Comparison of ENCODE assay signal across 8 cellular contexts in the genomic region with DNA sequence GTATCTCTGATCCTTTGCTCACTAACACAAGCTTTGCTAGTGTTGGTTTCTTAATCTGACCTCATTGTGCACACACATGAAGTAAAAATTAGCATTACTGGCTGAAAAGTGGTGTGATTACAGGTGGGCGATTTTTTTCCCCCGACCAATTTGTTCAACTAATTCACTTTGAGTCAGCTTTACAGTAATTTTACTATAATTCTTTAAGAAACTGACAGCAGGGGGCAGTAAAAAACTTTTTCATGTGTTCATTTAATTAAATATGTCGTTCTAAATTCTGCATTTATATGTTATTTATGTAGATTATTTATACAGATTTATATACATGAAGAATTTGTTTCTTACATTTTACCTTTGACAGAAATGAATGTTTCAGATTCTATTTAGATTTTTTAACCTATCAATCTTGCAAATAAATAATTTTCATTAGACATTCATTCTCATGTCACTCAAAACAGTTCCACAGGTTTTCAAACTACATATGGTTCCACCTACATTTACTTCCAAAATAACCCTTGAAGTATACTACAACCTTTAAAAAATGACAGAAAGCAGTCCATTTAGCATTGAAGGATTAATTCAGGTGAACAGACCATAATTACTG. TPM values are rescaled to one million over a fixed set of nuclear protein-coding genes. Genes with fewer than 3 reads are reported as not detected.
DNase-seq lines count a peak whose midpoint lies in the region; ATAC-seq, FAIRE-seq and TF ChIP-seq lines count a peak whose summit lies in the region.

No MANE protein-coding gene starts in this region.

- H3K9ac ChIP-seq in neural progenitor cell, result no peak overlapping the region

- no peaks in the 10 kb centered on the region for H3K4me1 Mint-ChIP-seq in neural progenitor cell

- no peak overlapping the region for H3K4me3 Mint-ChIP-seq in neural progenitor cell

- H3K9me3 Mint-ChIP-seq in neural progenitor cell, result no peaks in the 10 kb centered on the region

- no peaks in the 10 kb centered on the region for H3K4me1 ChIP-seq in neural progenitor cell

- peak; percentile 54 for DNase-seq in EH (ENCODE audit: low read depth)
- DNase-seq in NCI-H1092 (lab: John Stamatoyannopoulos, UW), result peak; percentile 36
- DNase-seq in bronchial epithelial cell (ENCODE audit: low read depth), result peak; percentile 51
- DNase-seq in neural progenitor cell (ENCODE audit: low spot score), result peak; percentile 48
- no peak for DNase-seq in DMS153 (lab: John Stamatoyannopoulos, UW)
- DNase-seq in GM19238 (ENCODE audit: insufficient read length, low spot score), result no peak
- no peak for DNase-seq in stimulated activated CD4-positive, alpha-beta T cell treated with anti-CD3 and anti-CD28 coated beads, Interleukin-12 subunit alpha, Interleukin-12 subunit beta, amount 100 ng/mL, for 4 hours
- no peak for DNase-seq in omental fat pad (ENCODE audit: low spot score)

- no peak overlapping the region for H3K27ac Mint-ChIP-seq in neural progenitor cell

- H3F3A ChIP-seq in neural progenitor cell (ENCODE audit: low read depth), result no peaks in the 10 kb centered on the region

- H3K9me3 ChIP-seq in neural progenitor cell (ENCODE audit: low read depth), result no peaks in the 10 kb centered on the region

- H3K27ac ChIP-seq in neural progenitor cell, result no peak overlapping the region

- no peaks in the 10 kb centered on the region for H4K20me1 ChIP-seq in neural progenitor cell (ENCODE audit: low read depth)

- no peak overlapping the region for H2AFZ ChIP-seq in neural progenitor cell (replicated peaks)

- no peaks in the 10 kb centered on the region for H3K36me3 ChIP-seq in bronchial epithelial cell (ENCODE audit: control insufficient read depth, insufficient read depth, low read length)
- H3K36me3 ChIP-seq in neural progenitor cell, result no peaks in the 10 kb centered on the region

- no peaks in the 10 kb centered on the region for H3K79me2 ChIP-seq in neural progenitor cell (ENCODE audit: low read depth)

- no peak overlapping the region for H3K4me2 ChIP-seq in neural progenitor cell

- H3K36me3 Mint-ChIP-seq in neural progenitor cell, result no peaks in the 10 kb centered on the region

- peaks cover 2% of the 10 kb centered on the region for H3K27me3 Mint-ChIP-seq in neural progenitor cell (ENCODE audit: insufficient read depth, low read depth)

- H3K4me3 ChIP-seq in bronchial epithelial cell (ENCODE audit: low read depth, low read length) (no peak overlapping the region), neural progenitor cell (no peak overlapping the region)

- FAIRE-seq in bronchial epithelial cell (lab: Jason Lieb, UNC), result no peak

- TF ChIP-seq CTCF in bronchial epithelial cell (IDR thresholded peaks at IDR 0.05; ENCODE audit: insufficient read depth, low read length, severe bottlenecking) (peak; percentile 17), neural progenitor cell (IDR thresholded peaks at IDR 0.05) (peak; percentile 58), omental fat pad (IDR thresholded peaks at IDR 0.05) (no peak)

- no peak for ATAC-seq in omental fat pad (ENCODE audit: low FRiP score)

- H3K27me3 ChIP-seq in bronchial epithelial cell (ENCODE audit: control insufficient read depth, insufficient read depth, low read length) (no peaks in the 10 kb centered on the region), neural progenitor cell (no peaks in the 10 kb centered on the region)

RNA-seq across cellular contexts. Expression of gene PALLD, which starts 17.5 kb away (rescaled TPM):
- 69.2 and 92.7 TPM in 2 replicates for total RNA-seq in bronchial epithelial cell
- total RNA-seq in neural progenitor cell (ENCODE audit: low replicate concordance), result 64.8 and 85.7 TPM in 2 replicates
- 100 to 1,000 TPM in 1 of 4 donors, 10 to 100 TPM in 3; 58.5 to 164 (median 84.2) TPM for total RNA-seq in omental fat pad

RNA-seq across cellular contexts. Expression of gene DDX60L, which starts 34.1 kb away (rescaled TPM):
- 2.9 and 4.4 TPM in 2 replicates for total RNA-seq in bronchial epithelial cell
- total RNA-seq in neural progenitor cell (ENCODE audit: low replicate concordance), result 0.77 and 1.3 TPM in 2 replicates
- total RNA-seq in omental fat pad, result 10 to 100 TPM in 3 of 4 donors, 1 to 10 TPM in 1; 9.3 to 62.4 (median 32.2) TPM

Comparison
In these comparisons a context has a peak if more than half of its experiments do, and no peak if none do; other contexts are left out.
1. DNase-seq: peak in EH (single experiment), NCI-H1092 (single experiment), bronchial epithelial cell (single experiment) and neural progenitor cell (single experiment); none in DMS153 (single experiment), GM19238 (single experiment), stimulated activated CD4-positive, alpha-beta T cell treated with anti-CD3 and anti-CD28 coated beads, Interleukin-12 subunit alpha, Interleukin-12 subunit beta, amount 100 ng/mL, for 4 hours (single experiment) and omental fat pad (single experiment).
2. CTCF ChIP-seq: peak in bronchial epithelial cell (single experiment) and neural progenitor cell (single experiment); none in omental fat pad (0 of 3).